In genomic region chr1:30353637-30354036, GRCh38 we compare ENCODE assay signal across 14 cellular contexts.
A peak's percentile ranks its signal among the peaks of the same experiment; 100 is the strongest.
DNase-seq lines count a peak whose midpoint lies in the region; ATAC-seq and TF ChIP-seq lines count a peak whose summit lies in the region.
"Had no signal": no experiment of that assay in that cellular context is flagged by ENCODE, and none has a peak within 500 bp of the region (broad histone marks: within the 10 kb centered on the region; RNA-seq: fewer than 3 reads in every experiment).

No MANE protein-coding gene starts in this region.

- intact Hi-C loops in right lobe of liver (cut with DNase I), result no loop called here

- POLR2A ChIA-PET in T-cell (lab: Charles Lee), result no interaction called here

- DNase-seq in DND-41 (no peak), HuH-7 (ENCODE audit: low spot score) (peak; percentile 15), brain microvascular endothelial cell (no peak), right lobe of liver (no peak), T-cell (no peak)
- DNase-seq in stimulated activated CD8-positive, alpha-beta memory T cell treated with anti-CD3 and anti-CD28 coated beads, Interleukin-4, amount 100 ng/mL, for 48 hours, result no peak
- DNase-seq: activated CD4-positive, alpha-beta memory T cell treated with anti-CD3 and anti-CD28 coated beads, Interleukin-2, amount 10 ng/mL, durations not matched to agents 7 days and 5 days; activated naive CD4-positive, alpha-beta T cell treated with anti-CD3 and anti-CD28 coated beads, Interleukin-2, amount 50 U/mL, for 16 hours; dermis blood vessel endothelial cell; Karpas-422; stimulated activated CD4-positive, alpha-beta T cell treated with anti-CD3 and anti-CD28 coated beads, Interleukin-12 subunit alpha, Interleukin-12 subunit beta, amount 100 ng/mL, for 4 hours had no signal

- H3K9me3 Mint-ChIP-seq in T-cell, result peaks cover under 1 to 6% (median under 1%) of the 10 kb centered on the region in 3 donors
- H3K9me3 Mint-ChIP-seq: activated CD4-positive, alpha-beta memory T cell treated with anti-CD3 and anti-CD28 coated beads, Interleukin-2, amount 10 ng/mL, durations not matched to agents 7 days and 5 days had no signal

- TF ChIP-seq POLR2A in right lobe of liver (IDR thresholded peaks at IDR 0.05), result no peak

- no peaks in the 10 kb centered on the region for H3K36me3 Mint-ChIP-seq in T-cell

- H3K4me3 ChIP-seq in DND-41 (ENCODE audit: low read depth in 1 of 2, low read length in 2 of 2), result no peak overlapping the region
- H3K4me3 ChIP-seq in brain microvascular endothelial cell (ENCODE audit: low read depth, low read length), result no peak overlapping the region
- no peak overlapping the region for H3K4me3 ChIP-seq in right lobe of liver
- H3K4me3 ChIP-seq: HAP-1 had no signal

- CTCF ChIA-PET in T-cell (lab: Charles Lee), result interaction anchor here in 1 of 2 donors (0.9 kb wide), 1 partner anchor 27 kb away, joined by 3 read pairs; no protein-coding TSS in a partner anchor

- no peak overlapping the region for H3K4me3 Mint-ChIP-seq in T-cell
- H3K4me3 Mint-ChIP-seq: activated CD4-positive, alpha-beta memory T cell treated with anti-CD3 and anti-CD28 coated beads, Interleukin-2, amount 10 ng/mL, durations not matched to agents 7 days and 5 days had no signal

- H3K9ac ChIP-seq in DND-41 (ENCODE audit: low read depth, low read length), result no peak overlapping the region

- no peaks in the 10 kb centered on the region for H3K4me1 ChIP-seq in DND-41 (ENCODE audit: insufficient read depth, low read length)
- no peaks in the 10 kb centered on the region for H3K4me1 ChIP-seq in right lobe of liver
- H3K4me1 ChIP-seq: HAP-1 had no signal

- ATAC-seq in DND-41 (ENCODE audit: insufficient read depth, low read depth) (no peak), right lobe of liver (no peak), HG03342 (IDR thresholded peaks at IDR 0.05; ENCODE audit: unreplicated experiment) (no peak), T-cell (replicated peaks in 1 of 4) (no peak), HG02884 (IDR thresholded peaks at IDR 0.05; ENCODE audit: unreplicated experiment) (no peak)

- H3K27me3 ChIP-seq in DND-41 (ENCODE audit: insufficient read depth, low read length, poor library complexity) (no peaks in the 10 kb centered on the region), brain microvascular endothelial cell (replicated peaks) (no peaks in the 10 kb centered on the region), right lobe of liver (no peaks in the 10 kb centered on the region)

- H3K4me1 Mint-ChIP-seq in T-cell, result no peaks in the 10 kb centered on the region
- H3K4me1 Mint-ChIP-seq: activated CD4-positive, alpha-beta memory T cell treated with anti-CD3 and anti-CD28 coated beads, Interleukin-2, amount 10 ng/mL, durations not matched to agents 7 days and 5 days had no signal

- no peaks in the 10 kb centered on the region for H3K79me2 ChIP-seq in DND-41 (ENCODE audit: insufficient read depth, low read length)

- no peaks in the 10 kb centered on the region for H3K9me3 ChIP-seq in DND-41 (ENCODE audit: insufficient read depth, low read length, severe bottlenecking)
- H3K9me3 ChIP-seq in right lobe of liver, result no peaks in the 10 kb centered on the region
- H3K9me3 ChIP-seq: HAP-1 had no signal

- H3K27me3 Mint-ChIP-seq in T-cell, result peaks cover 18 to 35% of the 10 kb centered on the region in 2 donors

- H4K20me1 ChIP-seq in DND-41 (ENCODE audit: insufficient read depth, low read length), result no peaks in the 10 kb centered on the region

- TF ChIP-seq CTCF in DND-41 (IDR thresholded peaks at IDR 0.05; ENCODE audit: borderline replicate concordance, extremely low read depth, low read length, poor library complexity, severe bottlenecking) (peak; percentile 8), brain microvascular endothelial cell (IDR thresholded peaks at IDR 0.05; ENCODE audit: low read depth, low read length, missing control alignments) (peak; percentile 43), right lobe of liver (IDR thresholded peaks at IDR 0.05) (peak in 3 of 4 donors; percentile 11 to 24 (median 14))

- in situ Hi-C loops in brain microvascular endothelial cell (cut with HindIII; ENCODE audit: low pct_ligation_motif_present, low sequenced_read_pairs), result no loop called here

- H3K27ac ChIP-seq in DND-41 (ENCODE audit: low read length) (no peak overlapping the region), brain microvascular endothelial cell (no peak overlapping the region), right lobe of liver (no peak overlapping the region)

- no peaks in the 10 kb centered on the region for H3K36me3 ChIP-seq in DND-41 (ENCODE audit: insufficient read depth, low read length)
- H3K36me3 ChIP-seq in brain microvascular endothelial cell (replicated peaks), result no peaks in the 10 kb centered on the region
- H3K36me3 ChIP-seq in right lobe of liver, result no peaks in the 10 kb centered on the region
- H3K36me3 ChIP-seq: HAP-1 had no signal

- H3K27ac Mint-ChIP-seq in T-cell, result no peak overlapping the region
- H3K27ac Mint-ChIP-seq: activated CD4-positive, alpha-beta memory T cell treated with anti-CD3 and anti-CD28 coated beads, Interleukin-2, amount 10 ng/mL, durations not matched to agents 7 days and 5 days had no signal

- H2AFZ ChIP-seq in DND-41 (ENCODE audit: low read depth, low read length), result no peak overlapping the region

- no peak overlapping the region for H3K4me2 ChIP-seq in DND-41 (ENCODE audit: insufficient read depth, low read length)
